Comparison of ENCODE assay signal across 12 cellular contexts in the genomic region with DNA sequence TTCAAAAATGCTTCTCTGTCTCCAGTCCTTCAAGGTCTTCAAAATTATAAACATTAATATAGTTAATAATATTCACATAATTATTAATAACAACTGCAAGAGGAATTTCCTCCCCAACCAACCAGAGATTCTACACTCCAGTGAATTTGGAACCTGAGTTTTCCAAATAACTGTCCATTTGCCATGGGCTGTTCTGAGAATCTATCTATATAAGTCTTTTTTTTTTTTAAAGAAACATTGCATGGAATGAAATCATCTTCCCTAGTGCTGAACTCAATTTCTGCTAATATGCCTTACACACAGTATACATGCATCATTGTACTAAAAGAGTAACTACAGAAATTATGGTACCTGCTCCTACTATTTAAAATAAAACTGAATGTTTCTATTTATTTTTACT.
DNase-seq lines count a peak whose midpoint lies in the region; ATAC-seq and TF ChIP-seq lines count a peak whose summit lies in the region.
"Had no signal": no experiment of that assay in that cellular context is flagged by ENCODE, and none has a peak within 500 bp of the region (broad histone marks: within the 10 kb centered on the region; RNA-seq: fewer than 3 reads in every experiment).

No MANE protein-coding gene starts in this region.

- peaks cover 83% of the 10 kb centered on the region for H3K27me3 Mint-ChIP-seq in activated naive CD4-positive, alpha-beta T cell treated with anti-CD3 and anti-CD28 coated beads, Interleukin-2, amount 10 ng/mL, durations not matched to agents 7 days and 5 days
- H3K27me3 Mint-ChIP-seq in activated CD4-positive, alpha-beta memory T cell treated with anti-CD3 and anti-CD28 coated beads for 36 hours, result peaks cover 14% of the 10 kb centered on the region
- peaks cover 12% of the 10 kb centered on the region for H3K27me3 Mint-ChIP-seq in activated T-helper 2 cell treated with anti-CD3 and anti-CD28 coated beads, Interferon-gamma antibody, Interleukin-2, Interleukin-4, amounts not matched to agents 10 μg/mL and 5 μg/mL and 100 μg/mL, durations not matched to agents 14 hours and 24 hours and 36 hours (ENCODE audit: low read depth)

- H3K4me1 Mint-ChIP-seq in activated naive CD4-positive, alpha-beta T cell treated with anti-CD3 and anti-CD28 coated beads, Interleukin-2, amount 10 ng/mL, durations not matched to agents 7 days and 5 days, result peaks cover 80% of the 10 kb centered on the region
- peaks cover 72% of the 10 kb centered on the region for H3K4me1 Mint-ChIP-seq in activated CD4-positive, alpha-beta memory T cell treated with anti-CD3 and anti-CD28 coated beads for 36 hours (ENCODE audit: low read depth)
- peaks cover 51% of the 10 kb centered on the region for H3K4me1 Mint-ChIP-seq in activated T-helper 2 cell treated with anti-CD3 and anti-CD28 coated beads, Interferon-gamma antibody, Interleukin-2, Interleukin-4, amounts not matched to agents 10 μg/mL and 5 μg/mL and 100 μg/mL, durations not matched to agents 14 hours and 24 hours and 36 hours (ENCODE audit: low read depth)

- peak overlapping the region; percentile 50 for H3K27ac ChIP-seq in smooth muscle cell (ENCODE audit: low read depth)
- H3K27ac ChIP-seq: hepatocyte had no signal

- H3K36me3 ChIP-seq in smooth muscle cell (ENCODE audit: low read depth), result no peaks in the 10 kb centered on the region

- no peak for TF ChIP-seq CTCF in smooth muscle cell (IDR thresholded peaks at IDR 0.05; ENCODE audit: borderline replicate concordance, insufficient read depth, poor library complexity, severe bottlenecking)

- peaks cover 16% of the 10 kb centered on the region for H3K9me3 Mint-ChIP-seq in activated naive CD4-positive, alpha-beta T cell treated with anti-CD3 and anti-CD28 coated beads, Interleukin-2, amount 10 ng/mL, durations not matched to agents 7 days and 5 days
- no peaks in the 10 kb centered on the region for H3K9me3 Mint-ChIP-seq in activated CD4-positive, alpha-beta memory T cell treated with anti-CD3 and anti-CD28 coated beads for 36 hours
- peaks cover 9% of the 10 kb centered on the region for H3K9me3 Mint-ChIP-seq in activated T-helper 2 cell treated with anti-CD3 and anti-CD28 coated beads, Interferon-gamma antibody, Interleukin-2, Interleukin-4, amounts not matched to agents 10 μg/mL and 5 μg/mL and 100 μg/mL, durations not matched to agents 14 hours and 24 hours and 36 hours
- H3K9me3 Mint-ChIP-seq: dendritic cell treated with granulocyte-macrophage colony-stimulating factor and Interleukin-4, amounts not matched to agents 40 ng/mL and 50 ng/mL, for 4 days had no signal

- H3K27me3 ChIP-seq in smooth muscle cell (ENCODE audit: low read depth), result no peaks in the 10 kb centered on the region
- H3K27me3 ChIP-seq: hepatocyte had no signal

- H3K36me3 Mint-ChIP-seq in activated naive CD4-positive, alpha-beta T cell treated with anti-CD3 and anti-CD28 coated beads, Interleukin-2, amount 10 ng/mL, durations not matched to agents 7 days and 5 days, result peaks cover 56% of the 10 kb centered on the region
- H3K36me3 Mint-ChIP-seq in activated CD4-positive, alpha-beta memory T cell treated with anti-CD3 and anti-CD28 coated beads for 36 hours, result peaks cover 8% of the 10 kb centered on the region
- peaks cover 21% of the 10 kb centered on the region for H3K36me3 Mint-ChIP-seq in activated T-helper 2 cell treated with anti-CD3 and anti-CD28 coated beads, Interferon-gamma antibody, Interleukin-2, Interleukin-4, amounts not matched to agents 10 μg/mL and 5 μg/mL and 100 μg/mL, durations not matched to agents 14 hours and 24 hours and 36 hours (ENCODE audit: low read depth)

- peaks cover 3% of the 10 kb centered on the region for H3F3A ChIP-seq in smooth muscle cell (ENCODE audit: low read depth)

- POLR2A ChIA-PET in activated CD4-positive, alpha-beta memory T cell treated with anti-CD3 and anti-CD28 coated beads for 36 hours (lab: Charles Lee), result no interaction called here

- H3K4me2 ChIP-seq in smooth muscle cell, result peak overlapping the region; percentile 70
- H3K4me2 ChIP-seq: hepatocyte had no signal

- H3K4me3 ChIP-seq in smooth muscle cell, result no peak overlapping the region
- H3K4me3 ChIP-seq: hepatocyte had no signal

- ATAC-seq in HG02885 (IDR thresholded peaks at IDR 0.05; ENCODE audit: poor library complexity, unreplicated experiment), result peak; percentile 10

- H3K4me1 ChIP-seq in smooth muscle cell (ENCODE audit: low read depth), result no peaks in the 10 kb centered on the region

- peak overlapping the region; percentile 14 for H3K4me3 Mint-ChIP-seq in activated naive CD4-positive, alpha-beta T cell treated with anti-CD3 and anti-CD28 coated beads, Interleukin-2, amount 10 ng/mL, durations not matched to agents 7 days and 5 days
- H3K4me3 Mint-ChIP-seq in activated CD4-positive, alpha-beta memory T cell treated with anti-CD3 and anti-CD28 coated beads for 36 hours, result no peak overlapping the region
- H3K4me3 Mint-ChIP-seq in activated T-helper 2 cell treated with anti-CD3 and anti-CD28 coated beads, Interferon-gamma antibody, Interleukin-2, Interleukin-4, amounts not matched to agents 10 μg/mL and 5 μg/mL and 100 μg/mL, durations not matched to agents 14 hours and 24 hours and 36 hours (ENCODE audit: low read depth), result no peak overlapping the region
- H3K4me3 Mint-ChIP-seq: dendritic cell treated with granulocyte-macrophage colony-stimulating factor and Interleukin-4, amounts not matched to agents 40 ng/mL and 50 ng/mL, for 4 days had no signal

- in situ Hi-C loops in KBM-7 (cut with MboI; ENCODE audit: low pct_unique_long_range_greater_than_20kb, low sequenced_read_pairs), result loop anchor here (25.0 kb wide), 1 partner anchor 600 kb away; no protein-coding TSS in a partner anchor

- no peak for DNase-seq in activated naive CD4-positive, alpha-beta T cell treated with anti-CD3 and anti-CD28 coated beads, Interleukin-2, amount 10 ng/mL, durations not matched to agents 7 days and 5 days
- no peak for DNase-seq in activated naive CD4-positive, alpha-beta T cell treated with anti-CD3 and anti-CD28 coated beads, Interleukin-2, amount 50 U/mL, for 16 hours
- no peak for DNase-seq in activated CD4-positive, alpha-beta memory T cell treated with anti-CD3 and anti-CD28 coated beads for 36 hours
- DNase-seq in smooth muscle cell (lab: John Stamatoyannopoulos, UW; ENCODE audit: unreplicated experiment), result no peak
- no peak for DNase-seq in DMS79 treated with DMSO at 0.1 percent for 48 hours (lab: John Stamatoyannopoulos, UW)
- DNase-seq in KBM-7, result no peak
- DNase-seq in activated T-helper 2 cell treated with anti-CD3 and anti-CD28 coated beads, Interferon-gamma antibody, Interleukin-2, Interleukin-4, amounts not matched to agents 10 μg/mL and 5 μg/mL and 100 μg/mL, durations not matched to agents 14 hours and 24 hours and 36 hours (ENCODE audit: low spot score), result no peak
- DNase-seq: GOT3, NCI-H510A treated with DMSO at 0.1 percent for 48 hours had no signal

- no peaks in the 10 kb centered on the region for H4K20me1 ChIP-seq in smooth muscle cell (ENCODE audit: low read depth)

- peak overlapping the region; percentile 70 for H3K27ac Mint-ChIP-seq in activated naive CD4-positive, alpha-beta T cell treated with anti-CD3 and anti-CD28 coated beads, Interleukin-2, amount 10 ng/mL, durations not matched to agents 7 days and 5 days
- H3K27ac Mint-ChIP-seq in activated CD4-positive, alpha-beta memory T cell treated with anti-CD3 and anti-CD28 coated beads for 36 hours, result peak overlapping the region; percentile 68
- H3K27ac Mint-ChIP-seq in activated T-helper 2 cell treated with anti-CD3 and anti-CD28 coated beads, Interferon-gamma antibody, Interleukin-2, Interleukin-4, amounts not matched to agents 10 μg/mL and 5 μg/mL and 100 μg/mL, durations not matched to agents 14 hours and 24 hours and 36 hours, result no peak overlapping the region
- H3K27ac Mint-ChIP-seq: dendritic cell treated with granulocyte-macrophage colony-stimulating factor and Interleukin-4, amounts not matched to agents 40 ng/mL and 50 ng/mL, for 4 days had no signal

- H3K9me3 ChIP-seq in smooth muscle cell (replicated peaks; ENCODE audit: low read depth), result no peaks in the 10 kb centered on the region

- H3K9ac ChIP-seq in smooth muscle cell (ENCODE audit: low read depth), result no peak overlapping the region

- H2AFZ ChIP-seq in smooth muscle cell (ENCODE audit: low read depth), result no peak overlapping the region
- H2AFZ ChIP-seq: hepatocyte had no signal

- CTCF ChIA-PET in activated naive CD4-positive, alpha-beta T cell treated with anti-CD3 and anti-CD28 coated beads, Interleukin-2, amount 10 ng/mL, durations not matched to agents 7 days and 5 days (lab: Charles Lee), result interaction anchor here (1.0 kb wide), 1 partner anchor 58 kb away, joined by 4 read pairs; no protein-coding TSS in a partner anchor
- CTCF ChIA-PET in activated CD4-positive, alpha-beta memory T cell treated with anti-CD3 and anti-CD28 coated beads for 36 hours (lab: Charles Lee), result interaction anchor here (0.7 to 1.4 kb wide), 2 partner anchors 71 to 323 kb away, joined by 3 to 5 read pairs; no protein-coding TSS in a partner anchor

- H3K79me2 ChIP-seq in smooth muscle cell (ENCODE audit: low read depth), result no peaks in the 10 kb centered on the region
- H3K79me2 ChIP-seq: hepatocyte had no signal

- intact Hi-C loops in activated CD4-positive, alpha-beta memory T cell treated with anti-CD3 and anti-CD28 coated beads for 36 hours (cut with micrococcal nuclease), result loop anchor here (1.0 to 5.0 kb wide), 8 partner anchors 61 to 770 kb away; a partner anchor contains a TSS
- intact Hi-C loops in activated T-helper 2 cell treated with anti-CD3 and anti-CD28 coated beads, Interferon-gamma antibody, Interleukin-2, Interleukin-4, amounts not matched to agents 10 μg/mL and 5 μg/mL and 100 μg/mL, durations not matched to agents 14 hours and 24 hours and 36 hours (cut with micrococcal nuclease), result loop anchor here (1.0 to 10.0 kb wide), 5 partner anchors 59 to 769 kb away; a partner anchor contains a TSS
